ENCODE assay signal across 9 cellular contexts in genomic region chr9:109968702-109969450, GRCh38.
A peak's percentile ranks its signal among the peaks of the same experiment; 100 is the strongest.
DNase-seq lines count a peak whose midpoint lies in the region; ATAC-seq, FAIRE-seq and TF ChIP-seq lines count a peak whose summit lies in the region.
"Had no signal": no experiment of that assay in that cellular context is flagged by ENCODE, and none has a peak within 500 bp of the region (broad histone marks: within the 10 kb centered on the region; RNA-seq: fewer than 3 reads in every experiment).

No MANE protein-coding gene starts in this region.

- no peaks in the 10 kb centered on the region for H3K4me1 Mint-ChIP-seq in GM23338
- peaks cover 58% of the 10 kb centered on the region for H3K4me1 Mint-ChIP-seq in activated CD4-positive, alpha-beta memory T cell treated with anti-CD3 and anti-CD28 coated beads, Interleukin-2, amount 10 ng/mL, durations not matched to agents 7 days and 5 days

- H3K36me3 Mint-ChIP-seq in GM23338 (ENCODE audit: low read depth), result no peaks in the 10 kb centered on the region
- H3K36me3 Mint-ChIP-seq in activated CD4-positive, alpha-beta memory T cell treated with anti-CD3 and anti-CD28 coated beads, Interleukin-2, amount 10 ng/mL, durations not matched to agents 7 days and 5 days (ENCODE audit: low read depth), result peaks cover 8% of the 10 kb centered on the region

- no peak overlapping the region for H3K27ac ChIP-seq in GM23338 (ENCODE audit: low read depth)

- no peaks in the 10 kb centered on the region for H3K27me3 Mint-ChIP-seq in GM23338 (ENCODE audit: insufficient read depth, low read depth, poor library complexity)
- peaks cover 7% of the 10 kb centered on the region for H3K27me3 Mint-ChIP-seq in activated CD4-positive, alpha-beta memory T cell treated with anti-CD3 and anti-CD28 coated beads, Interleukin-2, amount 10 ng/mL, durations not matched to agents 7 days and 5 days

- H3K27me3 ChIP-seq in GM23338 (ENCODE audit: insufficient read depth), result no peaks in the 10 kb centered on the region

- no peaks in the 10 kb centered on the region for H3F3A ChIP-seq in GM23338 (replicated peaks; ENCODE audit: low read depth)

- no peak; the same call in 1 of the 2 replicates for TF ChIP-seq POLR2A in GM12892 (IDR thresholded peaks at IDR 0.05; ENCODE audit: low read depth, low read length)

- no peak for FAIRE-seq in GM12892 (lab: Jason Lieb, UNC)

- no peak overlapping the region for H3K4me3 ChIP-seq in AG10803 (ENCODE audit: low read length)
- H3K4me3 ChIP-seq in GM23338, result no peak overlapping the region

- ATAC-seq in GM23338, result peak; percentile 98
- no peak for ATAC-seq in GM19035 (IDR thresholded peaks at IDR 0.05; ENCODE audit: unreplicated experiment)
- ATAC-seq in GM21528 (IDR thresholded peaks at IDR 0.05; ENCODE audit: low FRiP score, unreplicated experiment), result no peak

- peaks cover 5% of the 10 kb centered on the region; the same call in 1 of the 2 replicates for H3K9me2 ChIP-seq in GM23338 (ENCODE audit: insufficient read depth)

- no peak overlapping the region for H3K4me2 ChIP-seq in GM23338

- POLR2A ChIA-PET in activated CD4-positive, alpha-beta memory T cell treated with anti-CD3 and anti-CD28 coated beads, Interleukin-2, amount 10 ng/mL, durations not matched to agents 7 days and 5 days (lab: Charles Lee), result interaction anchor here (0.6 to 3.9 kb wide), 9 partner anchors 10 to 1429 kb away, joined by 3 to 64 read pairs (median 4); no protein-coding TSS in a partner anchor

- CTCF ChIA-PET in activated CD4-positive, alpha-beta memory T cell treated with anti-CD3 and anti-CD28 coated beads, Interleukin-2, amount 10 ng/mL, durations not matched to agents 7 days and 5 days (lab: Charles Lee), result interaction anchor here (1.1 to 2.0 kb wide), 4 partner anchors 50 to 89 kb away, joined by 4 to 6 read pairs (median 6); no protein-coding TSS in a partner anchor

- H3K36me3 ChIP-seq in GM23338 (ENCODE audit: insufficient read depth), result no peaks in the 10 kb centered on the region

- no peak overlapping the region for H3K27ac Mint-ChIP-seq in GM23338
- peak overlapping the region; percentile 74 for H3K27ac Mint-ChIP-seq in activated CD4-positive, alpha-beta memory T cell treated with anti-CD3 and anti-CD28 coated beads, Interleukin-2, amount 10 ng/mL, durations not matched to agents 7 days and 5 days

- H3K4me3 Mint-ChIP-seq in GM23338, result no peak overlapping the region
- no peak overlapping the region for H3K4me3 Mint-ChIP-seq in activated CD4-positive, alpha-beta memory T cell treated with anti-CD3 and anti-CD28 coated beads, Interleukin-2, amount 10 ng/mL, durations not matched to agents 7 days and 5 days
- H3K4me3 Mint-ChIP-seq: central memory CD8-positive, alpha-beta T cell had no signal

- peak; percentile 26 for DNase-seq in AG10803 (ENCODE audit: low read depth)
- DNase-seq in GM23338 (ENCODE audit: low spot score), result peak; percentile 60
- DNase-seq in activated CD4-positive, alpha-beta memory T cell treated with anti-CD3 and anti-CD28 coated beads, Interleukin-2, amount 10 ng/mL, durations not matched to agents 7 days and 5 days, result no peak
- DNase-seq in islet precursor cell, result peak; percentile 72
- no peak for DNase-seq in NCI-H510A (lab: John Stamatoyannopoulos, UW)
- DNase-seq in GM12892 (ENCODE audit: insufficient read length), result no peak

- H3K9me3 Mint-ChIP-seq in GM23338, result no peaks in the 10 kb centered on the region
- no peaks in the 10 kb centered on the region for H3K9me3 Mint-ChIP-seq in activated CD4-positive, alpha-beta memory T cell treated with anti-CD3 and anti-CD28 coated beads, Interleukin-2, amount 10 ng/mL, durations not matched to agents 7 days and 5 days
- H3K9me3 Mint-ChIP-seq: central memory CD8-positive, alpha-beta T cell had no signal

- no peaks in the 10 kb centered on the region for H4K20me1 ChIP-seq in GM23338 (replicated peaks; ENCODE audit: insufficient read depth)

- no peak overlapping the region for H2AFZ ChIP-seq in GM23338

- no peaks in the 10 kb centered on the region for H3K79me2 ChIP-seq in GM23338 (replicated peaks; ENCODE audit: insufficient read depth)

- no peaks in the 10 kb centered on the region for H3K4me1 ChIP-seq in GM23338 (ENCODE audit: insufficient read depth)

- peak; percentile 35 for TF ChIP-seq CTCF in AG10803 (conservative IDR thresholded peaks at IDR 0.05; ENCODE audit: low read length)
- TF ChIP-seq CTCF in GM23338 (conservative IDR thresholded peaks at IDR 0.05; ENCODE audit: low read depth in 2 of 2), result peak; percentile 22 to 60; a peak in 3 of 4 replicates

TF ChIP-seq in GM23338, 12 proteins besides CTCF, POLR2A, EP300 and RAD21:
- TF ChIP-seq NANOG (IDR thresholded peaks at IDR 0.05; ENCODE audit: borderline replicate concordance) (no peak), POLR2AphosphoS5 (IDR thresholded peaks at IDR 0.05; ENCODE audit: low read depth) (no peak), REST (IDR thresholded peaks at IDR 0.05; ENCODE audit: unreplicated experiment) (no peak), ZNF331 (CRISPR knock-in tag; IDR thresholded peaks at IDR 0.05; ENCODE audit: low read depth) (no peak), EZH2phosphoT487 (IDR thresholded peaks at IDR 0.05; ENCODE audit: unreplicated experiment) (no peak), JUNB (IDR thresholded peaks at IDR 0.05; ENCODE audit: unreplicated experiment) (no peak), EZH2 (IDR thresholded peaks at IDR 0.05; ENCODE audit: low read depth, unreplicated experiment) (no peak)
TF ChIP-seq in GM23338: peak in this region for 0.

Comparison
In these comparisons a context has a peak if more than half of its experiments do, and no peak if none do; other contexts are left out.
1. DNase-seq: peak in AG10803 (single experiment), GM23338 (single experiment) and islet precursor cell (single experiment); none in activated CD4-positive, alpha-beta memory T cell treated with anti-CD3 and anti-CD28 coated beads, Interleukin-2, amount 10 ng/mL, durations not matched to agents 7 days and 5 days (single experiment), NCI-H510A (single experiment) and GM12892 (single experiment).